ENCODE assay signal across 32 cellular contexts in the genomic region with DNA sequence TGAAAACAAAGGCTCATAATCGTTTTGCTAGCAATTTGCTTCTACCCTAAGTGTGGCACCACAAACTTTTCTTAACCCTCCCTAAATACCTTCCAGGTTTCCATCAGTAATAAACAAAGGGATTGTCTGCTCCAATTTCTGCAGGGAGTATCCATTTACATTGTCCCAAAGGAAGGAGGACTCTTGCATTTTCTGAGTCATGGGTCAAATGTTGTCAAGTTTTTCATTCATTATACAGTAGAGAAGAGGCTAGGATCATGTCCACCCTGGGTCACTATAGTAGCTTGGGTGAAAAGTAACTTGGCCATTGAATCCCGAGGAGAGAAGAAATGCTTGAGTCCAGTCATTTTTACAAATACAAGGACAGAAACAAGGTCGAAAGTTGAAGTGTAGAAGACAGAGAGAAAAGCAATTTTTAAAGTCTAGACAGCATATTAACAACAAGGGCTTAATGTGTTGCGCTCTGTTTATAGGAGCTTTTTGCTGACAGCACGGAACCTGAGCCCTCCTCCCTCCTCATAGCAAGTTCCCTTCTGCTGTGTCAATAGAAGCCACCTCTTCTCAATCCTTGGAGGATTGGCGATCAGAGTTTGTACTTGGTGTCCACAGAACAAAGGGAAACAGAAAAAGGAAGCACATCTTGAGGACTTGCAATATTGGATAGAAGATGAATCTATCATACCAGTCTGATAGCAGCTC. TPM values are rescaled to one million over a fixed set of nuclear protein-coding genes. Genes with fewer than 3 reads are reported as not detected.
DNase-seq lines count a peak whose midpoint lies in the region; ATAC-seq, FAIRE-seq and TF ChIP-seq lines count a peak whose summit lies in the region.
"Had no signal": no experiment of that assay in that cellular context is flagged by ENCODE, and none has a peak within 500 bp of the region (broad histone marks: within the 10 kb centered on the region; RNA-seq: fewer than 3 reads in every experiment).

No MANE protein-coding gene starts in this region.

- H3K9me1 ChIP-seq in IMR-90 (ENCODE audit: insufficient read depth, low read length): peaks cover 10% of the 10 kb centered on the region

- H4K91ac ChIP-seq in IMR-90 (ENCODE audit: insufficient read depth, low read depth, low read length): 0 out of 2 replicates have a peak overlapping the region, but pooled peaks have one; percentile 43
- H4K91ac ChIP-seq in mesenchymal stem cell (ENCODE audit: low read length): no peak overlapping the region

- no peaks in the 10 kb centered on the region for H3K79me1 ChIP-seq in IMR-90 (ENCODE audit: low read depth in 1 of 2, low read length in 2 of 2)
- no peaks in the 10 kb centered on the region for H3K79me1 ChIP-seq in mesenchymal stem cell (replicated peaks; ENCODE audit: low read length, poor library complexity, severe bottlenecking)

- H3K4me2 ChIP-seq in A549 (no peak overlapping the region), IMR-90 (ENCODE audit: low read depth, low read length) (no peak overlapping the region), mesenchymal stem cell (ENCODE audit: low read length, poor library complexity, severe bottlenecking) (no peak overlapping the region)

- H3K27me3 ChIP-seq in IMR-90 (ENCODE audit: control insufficient read depth, insufficient read depth, low read length) (no peaks in the 10 kb centered on the region), mesenchymal stem cell (ENCODE audit: control insufficient read depth in 1 of 2, insufficient read depth in 1 of 2, low read length in 2 of 2) (peaks cover 0 to 7% of the 10 kb centered on the region in 2 experiments), upper lobe of right lung (no peaks in the 10 kb centered on the region)
- H3K27me3 ChIP-seq: colonic mucosa had no signal

- TF ChIP-seq EP300 in A549 (IDR thresholded peaks at IDR 0.05): no peak

- no peak overlapping the region for H2BK12ac ChIP-seq in mesenchymal stem cell (ENCODE audit: low read length in 2 of 2)

- no peak overlapping the region for H3K9ac ChIP-seq in IMR-90 (ENCODE audit: low read depth, low read length)
- H3K9ac ChIP-seq in mesenchymal stem cell (ENCODE audit: low read length): no peak overlapping the region

- 46% methylated on average over 6 of the region's 6 CpGs for WGBS in A549 (ENCODE audit: missing lambda C conversion rate)
- no CpG with 5 or more reads among the region's 6 CpGs for WGBS in IMR-90 (ENCODE audit: extremely low coverage in 2 of 2, insufficient read length in 1 of 2), 2 experiments
- 69% methylated on average over 4 of the region's 6 CpGs for WGBS in mesenchymal stem cell

- peak overlapping the region in 1 of 2 experiments; percentile 20; a peak in 1 of 4 replicates for H4K8ac ChIP-seq in IMR-90 (ENCODE audit: low read depth in 2 of 2, low read length in 2 of 2)
- no peak overlapping the region for H4K8ac ChIP-seq in mesenchymal stem cell (ENCODE audit: low read length)

- H2BK15ac ChIP-seq in IMR-90 (ENCODE audit: low read depth, low read length): peak overlapping the region; percentile 45; the same call in 1 of the 3 replicates
- no peak overlapping the region for H2BK15ac ChIP-seq in mesenchymal stem cell (ENCODE audit: low read depth, poor library complexity, severe bottlenecking)

- no peak for TF ChIP-seq POLR2A in A549 (IDR thresholded peaks at IDR 0.05; ENCODE audit: low read length)
- no peak for TF ChIP-seq POLR2A in IMR-90 (IDR thresholded peaks at IDR 0.05; ENCODE audit: low read depth, low read length)

- no peak overlapping the region for H3K27ac Mint-ChIP-seq in CD14-positive monocyte
- H3K27ac Mint-ChIP-seq: activated naive CD4-positive, alpha-beta T cell treated with anti-CD3 and anti-CD28 coated beads, Interleukin-2, amount 50 U/mL, for 72 hours; activated T-helper 2 cell treated with anti-CD3 and anti-CD28 coated beads, Interferon-gamma antibody, Interleukin-2, Interleukin-4, amounts not matched to agents 10 μg/mL and 5 μg/mL and 100 μg/mL, durations not matched to agents 14 hours and 24 hours and 36 hours; B cell; naive thymus-derived CD4-positive, alpha-beta T cell had no signal

- no peak for TF ChIP-seq RAD21 in A549 (conservative IDR thresholded peaks at IDR 0.05 in 1 of 2, IDR thresholded peaks at IDR 0.05 in 1 of 2)
- no peak for TF ChIP-seq RAD21 in IMR-90 (IDR thresholded peaks at IDR 0.05; ENCODE audit: low read length)

- H3K14ac ChIP-seq in IMR-90 (replicated peaks; ENCODE audit: low read depth, low read length): no peak overlapping the region
- no peak overlapping the region for H3K14ac ChIP-seq in mesenchymal stem cell (ENCODE audit: low read length in 2 of 2)

- CTCF ChIA-PET in A549 (lab: Yijun Ruan, JAX): interaction anchor here (1.2 kb wide), 1 partner anchor 247 kb away, joined by 3 read pairs; a partner anchor contains a TSS
- CTCF ChIA-PET in IMR-90 (lab: Yijun Ruan, JAX): interaction anchor here (0.7 kb wide), 1 partner anchor 273 kb away, joined by 3 read pairs; no protein-coding TSS in a partner anchor

- H2AFZ ChIP-seq in IMR-90 (replicated peaks; ENCODE audit: low read length, poor library complexity) (no peak overlapping the region), mesenchymal stem cell (ENCODE audit: low read depth, low read length) (no peak overlapping the region)

- H2BK120ac ChIP-seq in IMR-90 (ENCODE audit: low read depth, low read length) (peak overlapping the region; percentile 17; the same call in 1 of the 2 replicates), mesenchymal stem cell (ENCODE audit: low read depth, low read length) (no peak overlapping the region)

- H2BK20ac ChIP-seq in IMR-90 (ENCODE audit: low read depth, low read length): no peak overlapping the region

- no peaks in the 10 kb centered on the region for H3K4me1 ChIP-seq in A549
- H3K4me1 ChIP-seq in IMR-90 (ENCODE audit: control insufficient read depth, insufficient read depth, low read length): peaks cover 20% of the 10 kb centered on the region
- H3K4me1 ChIP-seq in mesenchymal stem cell (ENCODE audit: control insufficient read depth, insufficient read depth, low read depth, low read length): no peaks in the 10 kb centered on the region
- H3K4me1 ChIP-seq in upper lobe of right lung: no peaks in the 10 kb centered on the region
- H3K4me1 ChIP-seq: colonic mucosa had no signal

- intact Hi-C loops in IMR-90 (cut with micrococcal nuclease): no loop called here
- intact Hi-C loops in CD14-positive monocyte (cut with micrococcal nuclease): no loop called here
- intact Hi-C loops in upper lobe of right lung (cut with DNase I): no loop called here

- H4K20me1 ChIP-seq in IMR-90 (ENCODE audit: insufficient read depth, low read length): no peaks in the 10 kb centered on the region

- no TSS peak for BruUV-seq in IMR-90 (replicated peaks; lab: Mats Ljungman, UMichigan)

- POLR2A ChIA-PET in A549 (lab: Yijun Ruan, JAX): no interaction called here
- POLR2A ChIA-PET in IMR-90 (lab: Charles Lee; ENCODE audit: unreplicated experiment): no interaction called here

- H2AK5ac ChIP-seq in IMR-90 (ENCODE audit: low read depth, low read length) (no peak overlapping the region; the same call in 1 of the 2 replicates), mesenchymal stem cell (ENCODE audit: low read length, severe bottlenecking) (no peak overlapping the region)

- no peak overlapping the region for H3K56ac ChIP-seq in IMR-90 (ENCODE audit: extremely low read depth, insufficient read depth, low read length)

- H3K4me3 Mint-ChIP-seq in CD14-positive monocyte: no peak overlapping the region
- H3K4me3 Mint-ChIP-seq: B cell; naive thymus-derived CD4-positive, alpha-beta T cell had no signal

- peak overlapping the region; percentile 34 for H3K18ac ChIP-seq in IMR-90 (ENCODE audit: low read depth, low read length)
- no peak overlapping the region for H3K18ac ChIP-seq in mesenchymal stem cell (ENCODE audit: low read depth in 1 of 2, low read length in 2 of 2)

- H3K4me3 ChIP-seq in A549 (no peak overlapping the region), IMR-90 (ENCODE audit: insufficient read depth, low read depth, low read length) (no peak overlapping the region), mesenchymal stem cell (ENCODE audit: insufficient read depth in 1 of 2, low read depth in 1 of 2, low read length in 2 of 2) (no peak overlapping the region), upper lobe of right lung (no peak overlapping the region)
- H3K4me3 ChIP-seq: colonic mucosa had no signal

- no peak for ATAC-seq in A549
- ATAC-seq in IMR-90 (ENCODE audit: low read depth): no peak
- ATAC-seq in HG02588 (IDR thresholded peaks at IDR 0.05; ENCODE audit: unreplicated experiment): no peak
- no peak for ATAC-seq in upper lobe of right lung
- ATAC-seq: activated CD4-positive, CD25-positive, alpha-beta regulatory T cell treated with anti-CD3 and anti-CD28 coated beads, Interleukin-2, amount 50 U/mL, for 24 hours; activated naive CD4-positive, alpha-beta T cell treated with anti-CD3 and anti-CD28 coated beads, Interleukin-2, amount 50 U/mL, for 72 hours; left ventricle myocardium superior; naive thymus-derived CD4-positive, alpha-beta T cell had no signal

- no peaks in the 10 kb centered on the region for H3K36me3 Mint-ChIP-seq in CD14-positive monocyte
- H3K36me3 Mint-ChIP-seq: activated naive CD4-positive, alpha-beta T cell treated with anti-CD3 and anti-CD28 coated beads, Interleukin-2, amount 50 U/mL, for 72 hours; naive thymus-derived CD4-positive, alpha-beta T cell had no signal

- H4K5ac ChIP-seq in IMR-90 (ENCODE audit: low read depth, low read length): peak overlapping the region; percentile 15; the same call in 1 of the 2 replicates

- in situ Hi-C loops in IMR-90 (cut with MboI; ENCODE audit: low sequenced_read_pairs): no loop called here

- H3K9me3 Mint-ChIP-seq in CD14-positive monocyte: no peaks in the 10 kb centered on the region
- H3K9me3 Mint-ChIP-seq: activated naive CD4-positive, alpha-beta T cell treated with anti-CD3 and anti-CD28 coated beads, Interleukin-2, amount 50 U/mL, for 72 hours; activated T-helper 2 cell treated with anti-CD3 and anti-CD28 coated beads, Interferon-gamma antibody, Interleukin-2, Interleukin-4, amounts not matched to agents 10 μg/mL and 5 μg/mL and 100 μg/mL, durations not matched to agents 14 hours and 24 hours and 36 hours; naive thymus-derived CD4-positive, alpha-beta T cell had no signal

- H3K4ac ChIP-seq in IMR-90 (ENCODE audit: low read depth, low read length): peak overlapping the region; percentile 42
- no peak overlapping the region for H3K4ac ChIP-seq in mesenchymal stem cell (ENCODE audit: low read depth in 1 of 2, low read length in 2 of 2)

- no peak overlapping the region for H2AK9ac ChIP-seq in IMR-90 (replicated peaks; ENCODE audit: low read depth, low read length, poor library complexity)

- FAIRE-seq in A549 (lab: Jason Lieb, UNC): no peak
- FAIRE-seq: bronchial epithelial cell, islet of Langerhans had no signal

- H3K23ac ChIP-seq in IMR-90 (ENCODE audit: low read depth, low read length): no peak overlapping the region
- H3K23ac ChIP-seq in mesenchymal stem cell (ENCODE audit: low read length in 2 of 2): no peak overlapping the region

- H3K27ac ChIP-seq in A549 (no peak overlapping the region), IMR-90 (ENCODE audit: insufficient read depth, low read length) (peak overlapping the region; percentile 45; the same call in 1 of the 2 replicates), mesenchymal stem cell (ENCODE audit: low read length, poor library complexity, severe bottlenecking) (no peak overlapping the region), upper lobe of right lung (no peak overlapping the region)
- H3K27ac ChIP-seq: colonic mucosa, epithelial cell of prostate had no signal

- H3K9me3 ChIP-seq in A549 (no peaks in the 10 kb centered on the region), IMR-90 (ENCODE audit: control insufficient read depth, insufficient read depth, low read length) (no peaks in the 10 kb centered on the region), mesenchymal stem cell (ENCODE audit: control insufficient read depth, low read length) (no peaks in the 10 kb centered on the region), upper lobe of right lung (no peaks in the 10 kb centered on the region)
- H3K9me3 ChIP-seq: colonic mucosa had no signal

- DNase-seq in A549 (ENCODE audit: low read depth in 1 of 2, low spot score in 1 of 2): no peak
- no peak for DNase-seq in IMR-90
- DNase-seq in NCI-H2171 treated with DMSO at 0.1 percent for 48 hours (lab: John Stamatoyannopoulos, UW): peak; percentile 68
- peak; percentile 9 for DNase-seq in mesenchymal stem cell
- no peak for DNase-seq in CD14-positive monocyte (ENCODE audit: low spot score)
- no peak for DNase-seq in NCI-H1436 (lab: John Stamatoyannopoulos, UW)
- DNase-seq in upper lobe of right lung: no peak
- DNase-seq: activated CD4-positive, alpha-beta T cell treated with anti-CD3 and anti-CD28 coated beads, Interleukin-2, amount 50 U/mL, for 48 hours; activated CD8-positive, alpha-beta memory T cell treated with anti-CD3 and anti-CD28 coated beads, Interleukin-2, amount 50 U/mL, for 48 hours; anterior cingulate cortex; colonic mucosa; DMS53; effector CD8-positive, alpha-beta T cell; GDM1; glutamatergic neuron; H7; left ventricle myocardium superior; naive thymus-derived CD4-positive, alpha-beta T cell; NCI-H526 treated with DMSO at 0.1 percent for 48 hours; occipital lobe; stimulated activated CD4-positive, alpha-beta T cell treated with anti-CD3 and anti-CD28 coated beads, Interleukin-2, amount 100 ng/mL, for 48 hours; trophoblast cell had no signal

- H3K36me3 ChIP-seq in IMR-90 (ENCODE audit: control insufficient read depth, insufficient read depth, low read length): no peaks in the 10 kb centered on the region
- H3K36me3 ChIP-seq in mesenchymal stem cell (ENCODE audit: control insufficient read depth in 1 of 2, insufficient read depth in 2 of 2, low read depth in 1 of 2, low read length in 2 of 2): no peaks in the 10 kb centered on the region
- no peaks in the 10 kb centered on the region for H3K36me3 ChIP-seq in upper lobe of right lung
- H3K36me3 ChIP-seq: colonic mucosa had no signal

- H3K4me1 Mint-ChIP-seq in CD14-positive monocyte: no peaks in the 10 kb centered on the region
- H3K4me1 Mint-ChIP-seq: B cell had no signal

- H2BK5ac ChIP-seq in IMR-90 (ENCODE audit: low read depth, low read length, poor library complexity, severe bottlenecking) (no peak overlapping the region), mesenchymal stem cell (ENCODE audit: low read depth, low read length, poor library complexity, severe bottlenecking) (no peak overlapping the region)

- no peak for TF ChIP-seq CTCF in A549 (IDR thresholded peaks at IDR 0.05)
- no peak for TF ChIP-seq CTCF in IMR-90 (conservative IDR thresholded peaks at IDR 0.05; ENCODE audit: low read depth, low read length)
- TF ChIP-seq CTCF in CD14-positive monocyte (IDR thresholded peaks at IDR 0.05): no peak
- TF ChIP-seq CTCF in upper lobe of right lung (IDR thresholded peaks at IDR 0.05): no peak

- dilution Hi-C loops in IMR-90 (cut with HindIII; ENCODE audit: low sequenced_read_pairs, unreplicated experiment): no loop called here

- H3K27me3 Mint-ChIP-seq in CD14-positive monocyte (ENCODE audit: low read depth in 3 of 3): peaks cover 11 to 31% (median 18%) of the 10 kb centered on the region in 3 donors

RNA-seq across cellular contexts. Expression of a gene that starts 53.1 kb away (rescaled TPM):
- polyA plus RNA-seq in A549 (2011; rRNA removed) (0.16 and 0.17 TPM in 2 replicates), A549 (2017; fragmentation: RNase III; extraction: RNeasy Plus Mini Kit Qiagen cat#74134 plus additional on column Dnase treatment) (0.16 to 0.21 TPM (median 0.18 TPM) in 3 replicates), IMR-90 (2012; rRNA removed) (0.03 and 0.13 TPM in 2 replicates), CD14-positive monocyte (not detected)
- polyA plus RNA-seq in A549 (2012; cell fraction: cytosol; rRNA removed): 0.09 and 0.34 TPM in 2 replicates
- 0.37 and 0.43 TPM in 2 replicates for polyA plus RNA-seq in A549 (2012; cell fraction: nucleus; rRNA removed)
- 0.12 and 0.15 TPM in 2 replicates for polyA minus RNA-seq in A549 (2011; rRNA and poly(A)+ RNA removed)
- total RNA-seq in IMR-90 (2012; rRNA removed) (under 0.01 TPM in 1 of 2 replicates, not detected in the other), upper lobe of right lung (22.5 TPM)
- 0.04 and 0.21 TPM in 2 replicates for polyA plus RNA-seq in IMR-90 (2012; cell fraction: cytosol; rRNA removed)
- polyA plus RNA-seq in IMR-90 (2012; cell fraction: nucleus; rRNA removed; ENCODE audit: low replicate concordance): 0.15 TPM in 1 of 2 replicates, not detected in the other
- polyA plus RNA-seq in mesenchymal stem cell (2013, experiment 1 of 2): not detected
- not detected for polyA plus RNA-seq in mesenchymal stem cell (2013, experiment 2 of 2)
- total RNA-seq: M059J, RPMI7951 had no signal

Comparison
In these comparisons a context has a peak if more than half of its experiments do, and no peak if none do; other contexts are left out.
1. DNase-seq: peak in NCI-H2171 treated with DMSO at 0.1 percent for 48 hours (single experiment) and mesenchymal stem cell (single experiment); none in A549 (0 of 2), IMR-90 (single experiment), CD14-positive monocyte (single experiment), NCI-H1436 (single experiment) and upper lobe of right lung (single experiment).